ENCODE assay signal across 8 cellular contexts in the genomic region with DNA sequence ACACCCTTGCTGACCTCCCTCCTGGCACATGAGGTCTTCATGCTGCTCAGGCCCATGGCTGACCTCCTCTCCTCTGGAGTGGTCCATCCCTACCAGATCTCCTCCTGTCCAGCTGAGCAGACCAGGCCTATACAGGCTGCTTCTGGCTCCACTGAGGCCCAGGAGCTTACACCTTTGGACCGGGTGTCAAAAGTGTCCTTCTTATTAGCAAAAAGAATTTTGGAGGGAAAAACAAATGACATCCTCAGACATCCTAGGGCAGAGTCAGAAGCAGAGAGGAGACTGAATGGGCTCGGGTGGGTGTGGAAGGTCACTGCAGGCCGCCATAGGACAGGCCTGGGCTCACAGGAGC. TPM values are rescaled to one million over a fixed set of nuclear protein-coding genes. Genes with fewer than 3 reads are reported as not detected.
DNase-seq lines count a peak whose midpoint lies in the region; ATAC-seq and TF ChIP-seq lines count a peak whose summit lies in the region.

No MANE protein-coding gene starts in this region.

- peak overlapping the region; percentile 69 to 94 for H2BK12ac ChIP-seq in mesenchymal stem cell (ENCODE audit: low read length in 2 of 2)

- H3K23ac ChIP-seq in mesenchymal stem cell (ENCODE audit: low read length in 2 of 2), result no peak overlapping the region

- peak overlapping the region; percentile 8 for H2BK5ac ChIP-seq in mesenchymal stem cell (ENCODE audit: low read depth, low read length, poor library complexity, severe bottlenecking)

- ATAC-seq in activated T-cell treated with anti-CD3 and anti-CD28 coated beads, Interleukin-2, amount 50 U/mL, for 4 hours, result no peak

- WGBS in mesenchymal stem cell, result 89% methylated on average over 3 of the region's 3 CpGs
- WGBS in thyroid gland, 2 donors, result 84 to 90% methylated on average over 3 of the region's 3 CpGs

- H2BK120ac ChIP-seq in mesenchymal stem cell (ENCODE audit: low read depth, low read length), result no peak overlapping the region

- no peaks in the 10 kb centered on the region for H3K36me3 Mint-ChIP-seq in activated T-cell treated with anti-CD3 and anti-CD28 coated beads, Interleukin-2, amount 50 U/mL, for 4 hours (ENCODE audit: insufficient read depth)

- no peak overlapping the region for H4K91ac ChIP-seq in mesenchymal stem cell (ENCODE audit: low read length)

- peak overlapping the region; percentile 22 to 35 for H3K4ac ChIP-seq in mesenchymal stem cell (ENCODE audit: low read depth in 1 of 2, low read length in 2 of 2)

- no peaks in the 10 kb centered on the region for H3K9me3 Mint-ChIP-seq in activated T-cell treated with anti-CD3 and anti-CD28 coated beads, Interleukin-2, amount 50 U/mL, for 4 hours

- H3K27me3 Mint-ChIP-seq in activated T-cell treated with anti-CD3 and anti-CD28 coated beads, Interleukin-2, amount 50 U/mL, for 4 hours (ENCODE audit: low read depth), result no peaks in the 10 kb centered on the region

- TF ChIP-seq POLR2A in thyroid gland (IDR thresholded peaks at IDR 0.05) (no peak), erythroblast (IDR thresholded peaks at IDR 0.05; ENCODE audit: low read length) (no peak)

- intact Hi-C loops in thyroid gland (cut with DNase I), result loop anchor here (5.0 kb wide), 1 partner anchor 85 kb away; no protein-coding TSS in a partner anchor

- no peaks in the 10 kb centered on the region for H3K9me3 ChIP-seq in mesenchymal stem cell (ENCODE audit: control insufficient read depth, low read length)
- H3K9me3 ChIP-seq in thyroid gland, result no peaks in the 10 kb centered on the region

- H2BK15ac ChIP-seq in mesenchymal stem cell (ENCODE audit: low read depth, poor library complexity, severe bottlenecking), result peak overlapping the region; percentile 26

- no peak for DNase-seq in activated T-cell treated with anti-CD3 and anti-CD28 coated beads, Interleukin-2, amount 50 U/mL, for 4 hours
- DNase-seq in activated T-cell treated with anti-CD3 and anti-CD28 coated beads, Interleukin-2, amount 50 U/mL, for 1 hour, result no peak
- no peak for DNase-seq in mesenchymal stem cell
- no peak for DNase-seq in thyroid gland
- no peak for DNase-seq in erythroblast (lab: John Stamatoyannopoulos, UW)
- DNase-seq in cerebellar cortex (ENCODE audit: low spot score), result no peak
- DNase-seq in NCI-H146 (lab: John Stamatoyannopoulos, UW), result no peak

- peaks cover 11% of the 10 kb centered on the region for H3K4me1 ChIP-seq in mesenchymal stem cell (ENCODE audit: control insufficient read depth, insufficient read depth, low read depth, low read length)
- H3K4me1 ChIP-seq in thyroid gland, result peaks cover 10 to 17% of the 10 kb centered on the region in 2 donors

- no peak overlapping the region for H2AFZ ChIP-seq in mesenchymal stem cell (ENCODE audit: low read depth, low read length)

- no peak overlapping the region for H3K14ac ChIP-seq in mesenchymal stem cell (ENCODE audit: low read length in 2 of 2)

- TF ChIP-seq CTCF in thyroid gland (IDR thresholded peaks at IDR 0.05), result no peak

- H3K4me3 ChIP-seq in mesenchymal stem cell (ENCODE audit: insufficient read depth in 1 of 2, low read depth in 1 of 2, low read length in 2 of 2) (no peak overlapping the region), thyroid gland (replicated peaks in 1 of 3) (no peak overlapping the region)

- H3K4me2 ChIP-seq in mesenchymal stem cell (ENCODE audit: low read length, poor library complexity, severe bottlenecking), result no peak overlapping the region

- H3K4me1 Mint-ChIP-seq in activated T-cell treated with anti-CD3 and anti-CD28 coated beads, Interleukin-2, amount 50 U/mL, for 4 hours (ENCODE audit: low read depth), result peaks cover 21% of the 10 kb centered on the region

- peak overlapping the region; percentile 81 for H3K4me3 Mint-ChIP-seq in activated T-cell treated with anti-CD3 and anti-CD28 coated beads, Interleukin-2, amount 50 U/mL, for 4 hours

- H3K27me3 ChIP-seq in mesenchymal stem cell (ENCODE audit: control insufficient read depth in 1 of 2, insufficient read depth in 1 of 2, low read length in 2 of 2) (no peaks in the 10 kb centered on the region), thyroid gland (no peaks in the 10 kb centered on the region)

- H3K36me3 ChIP-seq in mesenchymal stem cell (ENCODE audit: control insufficient read depth in 1 of 2, insufficient read depth in 2 of 2, low read depth in 1 of 2, low read length in 2 of 2), result no peaks in the 10 kb centered on the region
- no peaks in the 10 kb centered on the region for H3K36me3 ChIP-seq in thyroid gland

- H3K9ac ChIP-seq in mesenchymal stem cell (ENCODE audit: low read length), result peak overlapping the region; percentile 93

- H3K79me1 ChIP-seq in mesenchymal stem cell (replicated peaks; ENCODE audit: low read length, poor library complexity, severe bottlenecking), result peaks cover 2% of the 10 kb centered on the region

- H2AK5ac ChIP-seq in mesenchymal stem cell (ENCODE audit: low read length, severe bottlenecking), result peak overlapping the region; percentile 18

- H4K8ac ChIP-seq in mesenchymal stem cell (ENCODE audit: low read length), result peak overlapping the region; percentile 73

- H3K18ac ChIP-seq in mesenchymal stem cell (ENCODE audit: low read depth in 1 of 2, low read length in 2 of 2), result peak overlapping the region; percentile 3 to 46

- peak overlapping the region; percentile 95 for H3K27ac ChIP-seq in angular gyrus (ENCODE audit: low read depth, low read length)
- no peak overlapping the region for H3K27ac ChIP-seq in mesenchymal stem cell (ENCODE audit: low read length, poor library complexity, severe bottlenecking)
- peak overlapping the region; percentile 89 to 95 (median 92) for H3K27ac ChIP-seq in thyroid gland

RNA-seq across cellular contexts. Expression of a gene that starts 38.1 kb away (rescaled TPM):
- total RNA-seq in activated T-cell treated with anti-CD3 and anti-CD28 coated beads, Interleukin-2, amount 50 U/mL, for 4 hours, result 10 to 100 TPM; 65.9 to 76.9 (median 73.2) TPM
- 72.2 TPM for polyA plus RNA-seq in mesenchymal stem cell (2013, experiment 1 of 2)
- polyA plus RNA-seq in mesenchymal stem cell (2013, experiment 2 of 2), result 74.8 TPM
- total RNA-seq in thyroid gland, result 100 to 1,000 TPM in 3 of 4 donors, 10 to 100 TPM in 1; 89.2 to 218 (median 168) TPM
